ENCODE assay signal across 1 cellular context in genomic region chr6:35240838-35241801, GRCh38.
A peak's percentile ranks its signal among the peaks of the same experiment; 100 is the strongest.
TF ChIP-seq lines count a peak whose summit lies in the region.

No MANE protein-coding gene starts in this region.

TF ChIP-seq in HEK293, 187 proteins besides CTCF, POLR2A, EP300 and RAD21 (continued from another document):
- TF ChIP-seq HIC1 (tag by site-specific recombination; IDR thresholded peaks at IDR 0.05) (no peak), ZNF23 (tag by site-specific recombination; IDR thresholded peaks at IDR 0.05; ENCODE audit: borderline replicate concordance) (no peak), ZNF146 (tag by site-specific recombination; IDR thresholded peaks at IDR 0.05) (no peak), ZBTB17 (tag by site-specific recombination; IDR thresholded peaks at IDR 0.05) (peak; percentile 38; the same call in 1 of the 2 replicates), ZNF280D (tag by site-specific recombination; IDR thresholded peaks at IDR 0.05) (no peak), ZNF513 (tag by site-specific recombination; IDR thresholded peaks at IDR 0.05) (no peak), ZNF133 (tag by site-specific recombination; IDR thresholded peaks at IDR 0.05) (no peak), ZNF416 (tag by site-specific recombination; IDR thresholded peaks at IDR 0.05) (no peak), ZBTB20 (tag by site-specific recombination; IDR thresholded peaks at IDR 0.05) (no peak), ZNF624 (tag by site-specific recombination; IDR thresholded peaks at IDR 0.05) (no peak), ZNF302 (tag by site-specific recombination; IDR thresholded peaks at IDR 0.05; ENCODE audit: low read depth) (no peak), ZNF692 (tag by site-specific recombination; IDR thresholded peaks at IDR 0.05) (peak; percentile 15; the same call in 1 of the 2 replicates), YY2 (tag by site-specific recombination; IDR thresholded peaks at IDR 0.05) (peak; percentile 44; the same call in 1 of the 2 replicates), ZNF169 (tag by site-specific recombination; IDR thresholded peaks at IDR 0.05) (no peak), ZNF660 (tag by site-specific recombination; IDR thresholded peaks at IDR 0.05) (peak; percentile 69; the same call in 1 of the 2 replicates), ZFP41 (tag by site-specific recombination; IDR thresholded peaks at IDR 0.05; ENCODE audit: borderline replicate concordance) (no peak), ZNF621 (tag by site-specific recombination; IDR thresholded peaks at IDR 0.05) (no peak), ZNF544 (tag by site-specific recombination; IDR thresholded peaks at IDR 0.05) (no peak), KLF8 (tag by site-specific recombination; IDR thresholded peaks at IDR 0.05) (no peak), ZIC2 (tag by site-specific recombination; IDR thresholded peaks at IDR 0.05) (no peak; the same call in 1 of the 2 replicates), YY1 (tag by site-specific recombination; IDR thresholded peaks at IDR 0.05) (no peak), ZNF248 (tag by site-specific recombination; IDR thresholded peaks at IDR 0.05) (no peak), TCF7L2 (IDR thresholded peaks at IDR 0.05; ENCODE audit: borderline replicate concordance, low read depth, low read length) (no peak), ZNF341 (tag by site-specific recombination; IDR thresholded peaks at IDR 0.05; ENCODE audit: low read depth) (peak; percentile 7; the same call in 1 of the 2 replicates), ZXDB (tag by site-specific recombination; IDR thresholded peaks at IDR 0.05) (0 out of 2 replicates have a peak, but pooled peaks have one; percentile 21), ZNF555 (tag by site-specific recombination; conservative IDR thresholded peaks at IDR 0.05) (no peak), ZNF16 (tag by site-specific recombination; IDR thresholded peaks at IDR 0.05; ENCODE audit: low read depth) (no peak), ZNF830 (tag by site-specific recombination; IDR thresholded peaks at IDR 0.05; ENCODE audit: low read depth) (no peak), ZNF510 (tag by site-specific recombination; IDR thresholded peaks at IDR 0.05; ENCODE audit: insufficient replicate concordance) (no peak), ZBTB44 (tag by site-specific recombination; IDR thresholded peaks at IDR 0.05) (0 out of 2 replicates have a peak, but pooled peaks have one; percentile 9), ZNF521 (tag by site-specific recombination; IDR thresholded peaks at IDR 0.05) (no peak), SP2 (tag by site-specific recombination; IDR thresholded peaks at IDR 0.05) (no peak), ZNF600 (tag by site-specific recombination; IDR thresholded peaks at IDR 0.05) (0 out of 2 replicates have a peak, but pooled peaks have one; percentile 23), OSR2 (tag by site-specific recombination; IDR thresholded peaks at IDR 0.05) (no peak), ZNF670 (tag by site-specific recombination; IDR thresholded peaks at IDR 0.05; ENCODE audit: low read depth) (no peak), ZNF121 (tag by site-specific recombination; IDR thresholded peaks at IDR 0.05) (no peak), ZNF449 (tag by site-specific recombination; IDR thresholded peaks at IDR 0.05) (no peak)
